In genomic region chr1:100583827-100584226, GRCh38 we compare ENCODE assay signal across 30 cellular contexts. TPM values are rescaled to one million over a fixed set of nuclear protein-coding genes. Genes with fewer than 3 reads are reported as not detected.
"Had no signal": no experiment of that assay in that cellular context is flagged by ENCODE, and none has a peak within 500 bp of the region (broad histone marks: within the 10 kb centered on the region; RNA-seq: fewer than 3 reads in every experiment).

No MANE protein-coding gene starts in this region.

- H3K27ac ChIP-seq: ascending aorta, pancreas, psoas muscle, thyroid gland, upper lobe of right lung, VCaP had no signal

- H3K9me3 ChIP-seq: adrenal gland, ascending aorta, pancreas, psoas muscle, thyroid gland, upper lobe of right lung had no signal

- H3K36me3 ChIP-seq: adrenal gland, ascending aorta, pancreas, thyroid gland, upper lobe of right lung had no signal

- DNase-seq: activated CD4-positive, alpha-beta T cell treated with anti-CD3 and anti-CD28 coated beads for 48 hours; activated CD4-positive, alpha-beta T cell treated with anti-CD3 and anti-CD28 coated beads, Interleukin-2, amount 50 U/mL, for 48 hours; activated CD8-positive, alpha-beta memory T cell treated with anti-CD3 and anti-CD28 coated beads for 24 hours; activated effector memory CD4-positive, alpha-beta T cell treated with anti-CD3 and anti-CD28 coated beads, Interleukin-2, amount 50 U/mL, for 16 hours; activated naive CD4-positive, alpha-beta T cell treated with anti-CD3 and anti-CD28 coated beads for 36 hours; activated naive CD8-positive, alpha-beta T cell treated with anti-CD3 and anti-CD28 coated beads for 36 hours; adrenal gland; caudate nucleus; cortex of kidney; effector memory CD8-positive, alpha-beta T cell; erythroblast; head of caudate nucleus; kidney glomerular epithelial cell; midbrain; naive thymus-derived CD8-positive, alpha-beta T cell; nucleus accumbens; pancreas; psoas muscle; stimulated activated CD4-positive, alpha-beta T cell treated with anti-CD3 and anti-CD28 coated beads, Interleukin-4, amount 100 ng/mL, for 4 hours; stimulated activated CD8-positive, alpha-beta memory T cell treated with anti-CD3 and anti-CD28 coated beads, Interleukin-4, amount 100 ng/mL, for 48 hours; stimulated activated naive CD8-positive, alpha-beta T cell treated with anti-CD3 and anti-CD28 coated beads, Interleukin-15, amount 100 ng/mL, for 72 hours; T-helper 1 cell; thyroid gland; upper lobe of right lung had no signal

- H3K4me1 ChIP-seq: ascending aorta, pancreas, psoas muscle, thyroid gland, upper lobe of right lung had no signal

- H3K27me3 ChIP-seq: adrenal gland, ascending aorta, pancreas, thyroid gland, upper lobe of right lung had no signal

- H3K4me3 ChIP-seq: adrenal gland, ascending aorta, pancreas, psoas muscle, thyroid gland, upper lobe of right lung had no signal

- ATAC-seq: activated CD4-positive, CD25-positive, alpha-beta regulatory T cell treated with anti-CD3 and anti-CD28 coated beads, Interleukin-2, amount 50 U/mL, for 24 hours; effector memory CD8-positive, alpha-beta T cell; naive thymus-derived CD8-positive, alpha-beta T cell; pancreas; psoas muscle; stimulated activated memory B cell treated with anti-CD40 and anti-IgM and Interleukin-4, amounts not matched to agents 10 μg/mL and 1 μg/mL and 100 μg/mL, for 72 hours; stimulated activated naive CD8-positive, alpha-beta T cell treated with anti-CD3 and anti-CD28 coated beads, Interleukin-15, amount 100 ng/mL, for 72 hours; upper lobe of right lung had no signal

RNA-seq across cellular contexts. Expression of gene GPR88, which starts 45.9 kb away (rescaled TPM):
- total RNA-seq: activated naive CD4-positive, alpha-beta T cell treated with anti-CD3 and anti-CD28 coated beads for 36 hours; ascending aorta; chondrocyte; neural crest cell; upper lobe of right lung had no signal
- polyA plus RNA-seq: naive thymus-derived CD8-positive, alpha-beta T cell; pancreas had no signal
